Comparison of ENCODE assay signal across 8 cellular contexts in genomic region chr22:37260939-37261338, GRCh38. TPM values are rescaled to one million over a fixed set of nuclear protein-coding genes. Genes with fewer than 3 reads are reported as not detected.
DNase-seq lines count a peak whose midpoint lies in the region; ATAC-seq, FAIRE-seq and TF ChIP-seq lines count a peak whose summit lies in the region.

No MANE protein-coding gene starts in this region.

- peak overlapping the region; percentile 41 for H3K4me3 Mint-ChIP-seq in activated naive CD8-positive, alpha-beta T cell treated with anti-CD3 and anti-CD28 coated beads, Interleukin-2, amount 10 ng/mL, durations not matched to agents 7 days and 5 days

- no peaks in the 10 kb centered on the region for H3K27me3 ChIP-seq in right cardiac atrium (ENCODE audit: control insufficient read depth, insufficient read depth)
- peaks cover 0 to 31% (median 4%) of the 10 kb centered on the region in 7 donors for H3K27me3 ChIP-seq in spleen (replicated peaks in 1 of 7)

- FAIRE-seq in D721Med (lab: Jason Lieb, UNC): no peak
- no peak for FAIRE-seq in HTR-8/SVneo (lab: Jason Lieb, UNC)

- H3K27me3 Mint-ChIP-seq in activated naive CD8-positive, alpha-beta T cell treated with anti-CD3 and anti-CD28 coated beads, Interleukin-2, amount 10 ng/mL, durations not matched to agents 7 days and 5 days: peaks cover 7% of the 10 kb centered on the region

- no peak overlapping the region for H3K4me3 ChIP-seq in right cardiac atrium (ENCODE audit: low read length)
- no peak overlapping the region for H3K4me3 ChIP-seq in spleen

- H3K27ac ChIP-seq in right cardiac atrium (ENCODE audit: low read length) (no peak overlapping the region), spleen (no peak overlapping the region)

- H3K4me1 Mint-ChIP-seq in activated naive CD8-positive, alpha-beta T cell treated with anti-CD3 and anti-CD28 coated beads, Interleukin-2, amount 10 ng/mL, durations not matched to agents 7 days and 5 days: peaks cover 21% of the 10 kb centered on the region

- H3K36me3 Mint-ChIP-seq in activated naive CD8-positive, alpha-beta T cell treated with anti-CD3 and anti-CD28 coated beads, Interleukin-2, amount 10 ng/mL, durations not matched to agents 7 days and 5 days: peaks cover 2% of the 10 kb centered on the region

- peak overlapping the region; percentile 39 for H3K27ac Mint-ChIP-seq in activated naive CD8-positive, alpha-beta T cell treated with anti-CD3 and anti-CD28 coated beads, Interleukin-2, amount 10 ng/mL, durations not matched to agents 7 days and 5 days

- no peaks in the 10 kb centered on the region for H3K4me1 ChIP-seq in right cardiac atrium (ENCODE audit: control insufficient read depth, insufficient read depth, low read length)
- H3K4me1 ChIP-seq in spleen: peaks cover 4 to 29% (median 22%) of the 10 kb centered on the region in 6 donors

- POLR2A ChIA-PET in activated naive CD8-positive, alpha-beta T cell treated with anti-CD3 and anti-CD28 coated beads, Interleukin-2, amount 10 ng/mL, durations not matched to agents 7 days and 5 days (lab: Charles Lee): interaction anchor here (0.9 to 3.5 kb wide), 6 partner anchors 12 to 35 kb away, joined by 3 to 46 read pairs (median 8); partner anchors contain the start of gene RAC2

- WGBS in right cardiac atrium: 22% methylated on average over 14 of the region's 14 CpGs
- 20 to 22% (median 21%) methylated on average over 14 of the region's 14 CpGs for WGBS in spleen, 5 donors

- H3K9me3 Mint-ChIP-seq in activated naive CD8-positive, alpha-beta T cell treated with anti-CD3 and anti-CD28 coated beads, Interleukin-2, amount 10 ng/mL, durations not matched to agents 7 days and 5 days: peaks cover 9% of the 10 kb centered on the region

- intact Hi-C loops in right cardiac atrium (cut with DNase I): loop anchor here in 1 of 4 donors (5.0 to 10.0 kb wide), 2 partner anchors 94 to 186 kb away; no protein-coding TSS in a partner anchor
- intact Hi-C loops in spleen (cut with DNase I; ENCODE audit: low total_unique reads): loop anchor here (10.0 kb wide), 1 partner anchor 164 kb away; the partner anchor contains the start of gene ELFN2

- DNase-seq in D721Med (ENCODE audit: insufficient read length, low spot score) (peak; percentile 29), HTR-8/SVneo (ENCODE audit: insufficient read length, low spot score) (peak; percentile 56), SK-MEL-5 (ENCODE audit: low read depth, low spot score) (peak; percentile 74), right cardiac atrium (peak; percentile 50 to 78 (median 69)), spleen (peak; percentile 89), NCI-H774 (lab: John Stamatoyannopoulos, UW) (no peak)
- DNase-seq in activated naive CD8-positive, alpha-beta T cell treated with anti-CD3 and anti-CD28 coated beads, Interleukin-2, amount 10 ng/mL, durations not matched to agents 7 days and 5 days: peak; percentile 68

- H3K36me3 ChIP-seq in spleen: no peaks in the 10 kb centered on the region

- peak; percentile 72 for TF ChIP-seq CTCF in D721Med (IDR thresholded peaks at IDR 0.05; ENCODE audit: insufficient read depth, missing control alignments)
- TF ChIP-seq CTCF in spleen (IDR thresholded peaks at IDR 0.05 in 8 of 11, conservative IDR thresholded peaks at IDR 0.05 in 3 of 11): peak; percentile 91 to 98 (median 97)

- peak; percentile 52 for ATAC-seq in activated naive CD8-positive, alpha-beta T cell treated with anti-CD3 and anti-CD28 coated beads, Interleukin-2, amount 10 ng/mL, durations not matched to agents 7 days and 5 days (ENCODE audit: low read depth)
- ATAC-seq in right cardiac atrium: peak; percentile 53 to 75
- no peak for ATAC-seq in HG03460 (IDR thresholded peaks at IDR 0.05; ENCODE audit: unreplicated experiment)

- in situ Hi-C loops in SK-MEL-5 (cut with HindIII; ENCODE audit: low pct_unique_long_range_greater_than_20kb, low sequenced_read_pairs): no loop called here

- H3K9me3 ChIP-seq in right cardiac atrium (ENCODE audit: control insufficient read depth, low read length): peaks cover 2% of the 10 kb centered on the region
- H3K9me3 ChIP-seq in spleen: peaks cover 0 to 16% (median 13%) of the 10 kb centered on the region in 8 donors

- TF ChIP-seq POLR2A in spleen (IDR thresholded peaks at IDR 0.05): no peak

RNA-seq across cellular contexts. Expression of gene RAC2, which starts 16.9 kb away (rescaled TPM):
- total RNA-seq in SK-MEL-5 (2014; rRNA removed; shearing (Covaris generic)): not detected in 2 replicates
- polyA plus RNA-seq in SK-MEL-5 (2015; cell fraction: cytosol; rRNA removed): 0.14 TPM in 1 of 2 replicates, not detected in the other
- not detected in 2 replicates for polyA plus RNA-seq in SK-MEL-5 (2015; cell fraction: nucleus; rRNA removed)
- 1,000 to 10,000 TPM in 1 of 2 experiments, 100 to 1,000 TPM in 1; 963 to 1,011 TPM for total RNA-seq in activated naive CD8-positive, alpha-beta T cell treated with anti-CD3 and anti-CD28 coated beads, Interleukin-2, amount 10 ng/mL, durations not matched to agents 7 days and 5 days
- total RNA-seq in right cardiac atrium (1 to 10 TPM; 3.6 to 8.6 (median 5.7) TPM), spleen (100 to 1,000 TPM; 270 to 493 (median 363) TPM)
- polyA plus RNA-seq in right cardiac atrium (1.8 TPM), spleen (100 to 1,000 TPM; 389 to 421 (median 410) TPM)

RNA-seq across cellular contexts. Expression of gene CYTH4, which starts 21.4 kb away (rescaled TPM):
- total RNA-seq in SK-MEL-5 (2014; rRNA removed; shearing (Covaris generic)): 0.08 and 0.11 TPM in 2 replicates
- not detected in 2 replicates for polyA plus RNA-seq in SK-MEL-5 (2015; cell fraction: cytosol; rRNA removed)
- polyA plus RNA-seq in SK-MEL-5 (2015; cell fraction: nucleus; rRNA removed): not detected in 2 replicates
- total RNA-seq in activated naive CD8-positive, alpha-beta T cell treated with anti-CD3 and anti-CD28 coated beads, Interleukin-2, amount 10 ng/mL, durations not matched to agents 7 days and 5 days: 100 to 1,000 TPM; 149 to 157 TPM
- total RNA-seq in right cardiac atrium: 1 to 10 TPM; 5.1 to 7.0 (median 5.9) TPM
- 2.6 TPM for polyA plus RNA-seq in right cardiac atrium
- total RNA-seq in spleen: 100 to 1,000 TPM in 6 of 7 donors, 10 to 100 TPM in 1; 97.5 to 238 (median 118) TPM
- 10 to 100 TPM; 35.3 to 58.1 (median 53.6) TPM for polyA plus RNA-seq in spleen

RNA-seq across cellular contexts. Expression of gene SSTR3, which starts 48.7 kb away (rescaled TPM):
- not detected in 2 replicates for total RNA-seq in SK-MEL-5 (2014; rRNA removed; shearing (Covaris generic))
- polyA plus RNA-seq in SK-MEL-5 (2015; cell fraction: cytosol; rRNA removed): not detected in 2 replicates
- not detected in 2 replicates for polyA plus RNA-seq in SK-MEL-5 (2015; cell fraction: nucleus; rRNA removed)
- total RNA-seq in activated naive CD8-positive, alpha-beta T cell treated with anti-CD3 and anti-CD28 coated beads, Interleukin-2, amount 10 ng/mL, durations not matched to agents 7 days and 5 days: 10 to 100 TPM; 10.1 to 11.3 TPM
- not detected for total RNA-seq in right cardiac atrium
- polyA plus RNA-seq in right cardiac atrium: not detected
- 1 to 10 TPM in 3 of 7 donors, under 1 TPM in 4; 0.56 to 2.0 (median 0.95) TPM for total RNA-seq in spleen
- 1 to 10 TPM; 1.2 to 2.0 (median 1.5) TPM for polyA plus RNA-seq in spleen

Comparison
In these comparisons a context has a peak if more than half of its experiments do, and no peak if none do; other contexts are left out.
1. RNA of gene RAC2, which starts 16.9 kb away (total RNA-seq): 963 to 1,011 TPM in activated naive CD8-positive, alpha-beta T cell treated with anti-CD3 and anti-CD28 coated beads, Interleukin-2, amount 10 ng/mL, durations not matched to agents 7 days and 5 days and 270 to 493 TPM in spleen; 3.6 to 8.6 TPM in right cardiac atrium and not detected in SK-MEL-5; every median in the first group is over 10 times any median in the second.
2. RNA of gene CYTH4, which starts 21.4 kb away (total RNA-seq): 149 to 157 TPM in activated naive CD8-positive, alpha-beta T cell treated with anti-CD3 and anti-CD28 coated beads, Interleukin-2, amount 10 ng/mL, durations not matched to agents 7 days and 5 days and 97.5 to 238 TPM in spleen; 5.1 to 7.0 TPM in right cardiac atrium and 0.08 to 0.11 TPM in SK-MEL-5; every median in the first group is over 10 times any median in the second.